ENCODE assay signal across 24 cellular contexts in genomic region chr14:87756661-87757060, GRCh38.
DNase-seq lines count a peak whose midpoint lies in the region; ATAC-seq and TF ChIP-seq lines count a peak whose summit lies in the region.
"Had no signal": no experiment of that assay in that cellular context is flagged by ENCODE, and none has a peak within 500 bp of the region (broad histone marks: within the 10 kb centered on the region; RNA-seq: fewer than 3 reads in every experiment).

No MANE protein-coding gene starts in this region.

- intact Hi-C loops in activated CD4-positive, alpha-beta T cell treated with anti-CD3 and anti-CD28 coated beads for 36 hours (cut with DNase I, micrococcal nuclease), result no loop called here

- H3K4me3 Mint-ChIP-seq in activated CD4-positive, alpha-beta T cell treated with anti-CD3 and anti-CD28 coated beads for 36 hours, result no peak overlapping the region
- H3K4me3 Mint-ChIP-seq: activated naive CD8-positive, alpha-beta T cell treated with anti-CD3 and anti-CD28 coated beads, Interleukin-2, amount 50 U/mL, for 24 hours; dendritic cell treated with granulocyte-macrophage colony-stimulating factor and Interleukin-4, amounts not matched to agents 40 ng/mL and 50 ng/mL, for 4 days; stimulated activated naive CD8-positive, alpha-beta T cell treated with anti-CD3 and anti-CD28 coated beads, Interleukin-15, Interleukin-2, amounts not matched to agents 100 ng/mL and 50 ng/mL, for 24 hours had no signal

- H4K20me1 ChIP-seq in BLaER1 treated with 17β-estradiol and CSF1 and Interleukin-3, amounts not matched to agents 10 nM and 100 nM, result no peaks in the 10 kb centered on the region

- ATAC-seq in GM19043 (IDR thresholded peaks at IDR 0.05; ENCODE audit: low read depth, unreplicated experiment), result peak; percentile 63
- peak; percentile 74 for ATAC-seq in HG02642 (IDR thresholded peaks at IDR 0.05; ENCODE audit: poor library complexity, unreplicated experiment)
- ATAC-seq in HG03378 (IDR thresholded peaks at IDR 0.05; ENCODE audit: unreplicated experiment), result peak; percentile 87
- ATAC-seq in activated CD4-positive, alpha-beta T cell treated with anti-CD3 and anti-CD28 coated beads for 36 hours, result no peak
- ATAC-seq: activated CD4-positive, CD25-positive, alpha-beta regulatory T cell treated with anti-CD3 and anti-CD28 coated beads, Interleukin-2, amount 50 U/mL, for 24 hours; activated naive CD8-positive, alpha-beta T cell treated with anti-CD3 and anti-CD28 coated beads, Interleukin-2, amount 50 U/mL, for 24 hours had no signal

- no peak for TF ChIP-seq CTCF in WERI-Rb-1 (IDR thresholded peaks at IDR 0.05; ENCODE audit: low read depth, low read length)

- peak overlapping the region in 7 of 11 experiments; percentile 16 to 57 (median 24); a peak in 11 of 22 replicates for H3K27ac ChIP-seq in BLaER1 treated with 17β-estradiol and CSF1 and Interleukin-3, amounts not matched to agents 10 nM and 100 nM
- H3K27ac ChIP-seq in WERI-Rb-1, result no peak overlapping the region
- H3K27ac ChIP-seq: breast epithelium, right lobe of liver, upper lobe of left lung had no signal

- H3K4me1 Mint-ChIP-seq in activated CD4-positive, alpha-beta T cell treated with anti-CD3 and anti-CD28 coated beads for 36 hours, result no peaks in the 10 kb centered on the region
- H3K4me1 Mint-ChIP-seq: activated naive CD8-positive, alpha-beta T cell treated with anti-CD3 and anti-CD28 coated beads, Interleukin-2, amount 50 U/mL, for 24 hours had no signal

- no peak overlapping the region for H3K9ac ChIP-seq in BLaER1 treated with 17β-estradiol and CSF1 and Interleukin-3, amounts not matched to agents 10 nM and 100 nM
- H3K9ac ChIP-seq: SK-N-SH had no signal

- CTCF ChIA-PET in activated CD4-positive, alpha-beta T cell treated with anti-CD3 and anti-CD28 coated beads for 36 hours (lab: Charles Lee), result no interaction called here

- no peaks in the 10 kb centered on the region for H3K36me3 Mint-ChIP-seq in activated CD4-positive, alpha-beta T cell treated with anti-CD3 and anti-CD28 coated beads for 36 hours (ENCODE audit: low read depth)

- H3K27me3 Mint-ChIP-seq in activated CD4-positive, alpha-beta T cell treated with anti-CD3 and anti-CD28 coated beads for 36 hours, result peaks cover 6% of the 10 kb centered on the region
- H3K27me3 Mint-ChIP-seq: dendritic cell treated with granulocyte-macrophage colony-stimulating factor and Interleukin-4, amounts not matched to agents 40 ng/mL and 50 ng/mL, for 4 days had no signal

- no peaks in the 10 kb centered on the region for H3K36me3 ChIP-seq in BLaER1 treated with 17β-estradiol and CSF1 and Interleukin-3, amounts not matched to agents 10 nM and 100 nM
- H3K36me3 ChIP-seq in WERI-Rb-1, result no peaks in the 10 kb centered on the region
- H3K36me3 ChIP-seq: breast epithelium, right lobe of liver, upper lobe of left lung had no signal

- H3K9me3 ChIP-seq in BLaER1 treated with 17β-estradiol and CSF1 and Interleukin-3, amounts not matched to agents 10 nM and 100 nM (replicated peaks in 1 of 11), result peaks cover 0 to 20% (median 10%) of the 10 kb centered on the region in 11 experiments; a peak in 13 of 22 replicates
- H3K9me3 ChIP-seq in WERI-Rb-1 (ENCODE audit: severe bottlenecking), result no peaks in the 10 kb centered on the region
- H3K9me3 ChIP-seq: right lobe of liver, SK-N-SH, upper lobe of left lung had no signal

- H3K27ac Mint-ChIP-seq in activated CD4-positive, alpha-beta T cell treated with anti-CD3 and anti-CD28 coated beads for 36 hours, result no peak overlapping the region
- H3K27ac Mint-ChIP-seq: activated naive CD8-positive, alpha-beta T cell treated with anti-CD3 and anti-CD28 coated beads, Interleukin-2, amount 50 U/mL, for 24 hours; activated T-helper 2 cell treated with anti-CD3 and anti-CD28 coated beads, Interferon-gamma antibody, Interleukin-2, Interleukin-4, amounts not matched to agents 10 μg/mL and 5 μg/mL and 100 μg/mL, durations not matched to agents 14 hours and 24 hours and 36 hours; dendritic cell treated with granulocyte-macrophage colony-stimulating factor and Interleukin-4, amounts not matched to agents 40 ng/mL and 50 ng/mL, for 4 days; stimulated activated naive CD8-positive, alpha-beta T cell treated with anti-CD3 and anti-CD28 coated beads, Interleukin-15, Interleukin-2, amounts not matched to agents 100 ng/mL and 50 ng/mL, for 24 hours had no signal

- no peaks in the 10 kb centered on the region for H3K27me3 ChIP-seq in BLaER1 treated with 17β-estradiol and CSF1 and Interleukin-3, amounts not matched to agents 10 nM and 100 nM
- no peaks in the 10 kb centered on the region for H3K27me3 ChIP-seq in WERI-Rb-1 (ENCODE audit: insufficient read depth, low read depth, severe bottlenecking)
- H3K27me3 ChIP-seq: breast epithelium, right lobe of liver, upper lobe of left lung had no signal

- DNase-seq in WERI-Rb-1, result no peak
- no peak for DNase-seq in HuH-7 (ENCODE audit: low spot score)
- DNase-seq in HCEC 1CT, result no peak
- DNase-seq in activated CD4-positive, alpha-beta T cell treated with anti-CD3 and anti-CD28 coated beads for 36 hours, result no peak
- DNase-seq: activated naive CD8-positive, alpha-beta T cell treated with anti-CD3 and anti-CD28 coated beads, Interleukin-2, amount 50 U/mL, for 24 hours; DMS153; H7; hippocampal formation; KBM-7; NCI-H1092 treated with DMSO at 0.1 percent for 48 hours; NCI-H526; right lobe of liver; SK-N-SH; T-helper 9 cell; upper lobe of left lung had no signal

- no peaks in the 10 kb centered on the region for H3K9me3 Mint-ChIP-seq in activated CD4-positive, alpha-beta T cell treated with anti-CD3 and anti-CD28 coated beads for 36 hours (ENCODE audit: low read depth)
- H3K9me3 Mint-ChIP-seq: activated T-helper 2 cell treated with anti-CD3 and anti-CD28 coated beads, Interferon-gamma antibody, Interleukin-2, Interleukin-4, amounts not matched to agents 10 μg/mL and 5 μg/mL and 100 μg/mL, durations not matched to agents 14 hours and 24 hours and 36 hours had no signal

- H3K4me3 ChIP-seq in BLaER1 treated with 17β-estradiol and CSF1 and Interleukin-3, amounts not matched to agents 10 nM and 100 nM, result no peak overlapping the region
- H3K4me3 ChIP-seq in WERI-Rb-1 (ENCODE audit: low read depth, low read length), result no peak overlapping the region
- H3K4me3 ChIP-seq: breast epithelium, right lobe of liver, upper lobe of left lung had no signal

- H3K4me2 ChIP-seq in BLaER1 treated with 17β-estradiol and CSF1 and Interleukin-3, amounts not matched to agents 10 nM and 100 nM, result peak overlapping the region; percentile 18 to 81 (median 46); a peak in 21 of 22 replicates
- H3K4me2 ChIP-seq: SK-N-SH had no signal

- POLR2A ChIA-PET in activated CD4-positive, alpha-beta T cell treated with anti-CD3 and anti-CD28 coated beads for 36 hours (lab: Charles Lee), result no interaction called here

- peaks cover 11 to 52% (median 27%) of the 10 kb centered on the region in 10 experiments for H3K4me1 ChIP-seq in BLaER1 treated with 17β-estradiol and CSF1 and Interleukin-3, amounts not matched to agents 10 nM and 100 nM
- H3K4me1 ChIP-seq: breast epithelium, right lobe of liver, upper lobe of left lung had no signal
